Comparison of ENCODE assay signal across 13 cellular contexts in the genomic region with DNA sequence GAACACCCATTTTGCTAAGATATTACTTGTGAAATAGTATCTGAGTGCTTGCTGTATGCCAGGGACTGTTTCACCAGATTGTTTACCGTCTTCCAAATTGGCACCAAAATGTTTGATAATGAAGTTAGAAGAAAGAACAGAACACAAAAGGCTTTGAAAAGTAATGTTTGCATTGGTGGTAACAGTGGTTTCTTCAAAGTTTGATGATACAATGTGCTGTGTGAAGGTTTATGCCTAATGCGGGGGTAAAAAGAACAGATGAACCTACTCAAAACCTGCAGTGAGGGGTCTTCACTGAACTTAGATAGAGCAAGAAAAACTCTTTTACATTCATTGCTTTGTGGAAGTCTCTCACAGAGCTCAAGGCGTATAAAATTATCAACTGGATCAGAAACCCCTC.
"Had no signal": no experiment of that assay in that cellular context is flagged by ENCODE, and none has a peak within 500 bp of the region (broad histone marks: within the 10 kb centered on the region; RNA-seq: fewer than 3 reads in every experiment).

No MANE protein-coding gene starts in this region.

- H3K4me1 Mint-ChIP-seq: naive B cell; stimulated activated naive B cell treated with anti-CD40 and anti-IgM and Interleukin-4, amounts not matched to agents 10 μg/mL and 1 μg/mL and 100 μg/mL, for 72 hours had no signal

- H3K27ac Mint-ChIP-seq: naive B cell; stimulated activated naive B cell treated with anti-CD40 and anti-IgM and Interleukin-4, amounts not matched to agents 10 μg/mL and 1 μg/mL and 100 μg/mL, for 72 hours; type B pancreatic cell had no signal

- H3K36me3 Mint-ChIP-seq: naive B cell had no signal

- H3K4me3 Mint-ChIP-seq: naive B cell; stimulated activated naive B cell treated with anti-CD40 and anti-IgM and Interleukin-4, amounts not matched to agents 10 μg/mL and 1 μg/mL and 100 μg/mL, for 72 hours; type B pancreatic cell had no signal

- H3K9me3 Mint-ChIP-seq: naive B cell; stimulated activated naive B cell treated with anti-CD40 and anti-IgM and Interleukin-4, amounts not matched to agents 10 μg/mL and 1 μg/mL and 100 μg/mL, for 72 hours; type B pancreatic cell had no signal

- H3K27me3 Mint-ChIP-seq: type B pancreatic cell had no signal

- ATAC-seq: esophagus mucosa; left lung; stimulated activated naive B cell treated with anti-CD40 and anti-IgM and Interleukin-4, amounts not matched to agents 10 μg/mL and 1 μg/mL and 100 μg/mL, for 72 hours had no signal

- DNase-seq: activated CD4-positive, CD25-positive, alpha-beta regulatory T cell treated with anti-CD3 and anti-CD28 coated beads, Interleukin-2, amount 50 U/mL, for 72 hours; activated effector memory CD4-positive, alpha-beta T cell treated with anti-CD3 and anti-CD28 coated beads, Interleukin-2, amount 50 U/mL, for 16 hours; activated T-cell treated with anti-CD3 and anti-CD28 coated beads for 4 hours; kidney; left lung; mammary epithelial cell; naive B cell; posterior cingulate gyrus; stimulated activated CD4-positive, alpha-beta T cell treated with anti-CD3 and anti-CD28 coated beads, Interleukin-2, amount 100 ng/mL, for 48 hours; stimulated activated naive B cell treated with anti-CD40 and anti-IgM and Interleukin-4, amounts not matched to agents 10 μg/mL and 1 μg/mL and 100 μg/mL, for 72 hours; T-helper 1 cell had no signal
